In genomic region chr2:85741811-85742507, GRCh38 we compare ENCODE assay signal across 9 cellular contexts. TPM values are rescaled to one million over a fixed set of nuclear protein-coding genes. Genes with fewer than 3 reads are reported as not detected.
DNase-seq lines count a peak whose midpoint lies in the region; ATAC-seq and TF ChIP-seq lines count a peak whose summit lies in the region.
"Had no signal": no experiment of that assay in that cellular context is flagged by ENCODE, and none has a peak within 500 bp of the region (broad histone marks: within the 10 kb centered on the region; RNA-seq: fewer than 3 reads in every experiment).

No MANE protein-coding gene starts in this region.

- no peaks in the 10 kb centered on the region for H3K27me3 ChIP-seq in brain microvascular endothelial cell (replicated peaks)

- intact Hi-C loops in activated naive CD4-positive, alpha-beta T cell treated with anti-CD3 and anti-CD28 coated beads for 36 hours (cut with micrococcal nuclease) = no loop called here

- peaks cover 33% of the 10 kb centered on the region for H3K27me3 Mint-ChIP-seq in activated naive CD4-positive, alpha-beta T cell treated with anti-CD3 and anti-CD28 coated beads for 36 hours (ENCODE audit: low read depth)

- no peaks in the 10 kb centered on the region for H3K4me1 Mint-ChIP-seq in activated naive CD4-positive, alpha-beta T cell treated with anti-CD3 and anti-CD28 coated beads for 36 hours (ENCODE audit: low read depth)

- CTCF ChIA-PET in activated naive CD4-positive, alpha-beta T cell treated with anti-CD3 and anti-CD28 coated beads for 36 hours (lab: Charles Lee) = interaction anchor here (2.5 kb wide), 1 partner anchor 72 kb away, joined by 6 read pairs; no protein-coding TSS in a partner anchor

- H3K36me3 ChIP-seq in brain microvascular endothelial cell (replicated peaks) = no peaks in the 10 kb centered on the region

- peak; percentile 17 for TF ChIP-seq CTCF in brain microvascular endothelial cell (IDR thresholded peaks at IDR 0.05; ENCODE audit: low read depth, low read length, missing control alignments)

- no peaks in the 10 kb centered on the region for H3K9me3 Mint-ChIP-seq in activated naive CD4-positive, alpha-beta T cell treated with anti-CD3 and anti-CD28 coated beads for 36 hours

- H3K27ac ChIP-seq in brain microvascular endothelial cell = peak overlapping the region; percentile 90

- in situ Hi-C loops in brain microvascular endothelial cell (cut with HindIII; ENCODE audit: low pct_ligation_motif_present, low sequenced_read_pairs) = no loop called here

- DNase-seq in NCI-H146 (lab: John Stamatoyannopoulos, UW) = peak; percentile 42
- DNase-seq in NCI-H146 treated with DMSO at 0.1 percent for 48 hours (lab: John Stamatoyannopoulos, UW; ENCODE audit: unreplicated experiment) = no peak
- DNase-seq in brain microvascular endothelial cell = peak; percentile 89
- peak; percentile 77 for DNase-seq in kidney glomerular epithelial cell (lab: John Stamatoyannopoulos, UW)
- peak; percentile 86 for DNase-seq in stromal cell of bone marrow (ENCODE audit: low read depth)
- no peak for DNase-seq in activated naive CD4-positive, alpha-beta T cell treated with anti-CD3 and anti-CD28 coated beads for 36 hours
- DNase-seq in NK-92 treated with Interleukin-12 subunit alpha and Interleukin-12 subunit beta, amount 100 ng/mL, for 24 hours (lab: John Stamatoyannopoulos, UW) = no peak

- no peak for ATAC-seq in HG02798 (IDR thresholded peaks at IDR 0.05; ENCODE audit: poor library complexity, unreplicated experiment)

- H3K4me3 Mint-ChIP-seq in activated naive CD4-positive, alpha-beta T cell treated with anti-CD3 and anti-CD28 coated beads for 36 hours = no peak overlapping the region
- H3K4me3 Mint-ChIP-seq: B cell had no signal

- H3K27ac Mint-ChIP-seq in activated naive CD4-positive, alpha-beta T cell treated with anti-CD3 and anti-CD28 coated beads for 36 hours = no peak overlapping the region
- H3K27ac Mint-ChIP-seq: B cell had no signal

- no peaks in the 10 kb centered on the region for H3K36me3 Mint-ChIP-seq in activated naive CD4-positive, alpha-beta T cell treated with anti-CD3 and anti-CD28 coated beads for 36 hours (ENCODE audit: low read depth)

- H3K4me3 ChIP-seq in brain microvascular endothelial cell (ENCODE audit: low read depth, low read length) = peak overlapping the region; percentile 20

RNA-seq across cellular contexts. Expression of gene ATOH8, which starts 11.8 kb away (rescaled TPM):
- total RNA-seq in activated naive CD4-positive, alpha-beta T cell treated with anti-CD3 and anti-CD28 coated beads for 36 hours = not detected
- total RNA-seq: B cell had no signal

RNA-seq across cellular contexts. Expression of gene GNLY, which starts 47.8 kb away (rescaled TPM):
- 1 to 10 TPM; 2.6 to 3.2 TPM for total RNA-seq in activated naive CD4-positive, alpha-beta T cell treated with anti-CD3 and anti-CD28 coated beads for 36 hours

Comparison
In these comparisons a context has a peak if more than half of its experiments do, and no peak if none do; other contexts are left out.
1. DNase-seq: peak in NCI-H146 (single experiment), brain microvascular endothelial cell (single experiment), kidney glomerular epithelial cell (single experiment) and stromal cell of bone marrow (single experiment); none in NCI-H146 treated with DMSO at 0.1 percent for 48 hours (single experiment), activated naive CD4-positive, alpha-beta T cell treated with anti-CD3 and anti-CD28 coated beads for 36 hours (single experiment) and NK-92 treated with Interleukin-12 subunit alpha and Interleukin-12 subunit beta, amount 100 ng/mL, for 24 hours (single experiment).